ENCODE assay signal across 11 cellular contexts in the genomic region with DNA sequence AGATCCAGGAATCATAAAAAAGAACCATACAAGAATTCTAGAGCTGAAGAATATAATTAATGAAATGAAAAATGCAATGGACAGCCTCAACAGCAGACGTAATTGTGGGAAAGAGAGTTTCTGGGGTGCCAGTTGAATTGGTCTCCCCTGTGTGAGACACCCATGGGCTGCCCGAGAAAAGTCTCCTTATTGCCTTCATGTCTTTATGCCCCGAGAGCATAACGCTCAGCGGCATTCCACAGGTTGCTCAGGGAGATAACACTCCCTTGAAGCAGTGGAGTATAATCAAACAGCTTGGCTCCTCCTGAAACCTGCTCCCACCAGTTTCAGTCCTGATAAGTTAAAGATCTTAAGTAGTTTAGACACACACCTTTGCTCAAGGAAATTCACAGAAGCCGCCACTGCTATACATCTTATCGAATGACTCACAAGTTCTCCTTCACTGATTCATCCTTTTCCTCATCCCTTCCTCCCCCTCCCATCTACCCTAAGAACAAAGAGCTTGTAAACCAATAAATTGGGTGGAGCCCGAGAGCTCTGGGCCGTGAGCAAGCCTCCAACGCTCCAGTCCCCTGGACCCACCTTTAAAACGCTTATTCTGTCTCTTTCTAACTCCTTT. TPM values are rescaled to one million over a fixed set of nuclear protein-coding genes. Genes with fewer than 3 reads are reported as not detected.
DNase-seq lines count a peak whose midpoint lies in the region; ATAC-seq, FAIRE-seq and TF ChIP-seq lines count a peak whose summit lies in the region.
"Not testable (repeated sequence)": the region's sequence is repeated elsewhere in the genome, so short reads cannot be mapped to it uniquely, and the experiment has no call there.
"Had no signal": no experiment of that assay in that cellular context is flagged by ENCODE, and none has a peak within 500 bp of the region (broad histone marks: within the 10 kb centered on the region; RNA-seq: fewer than 3 reads in every experiment).

No MANE protein-coding gene starts in this region.

- H3K4me3 Mint-ChIP-seq in MCF 10A (ENCODE audit: unreplicated experiment); progenitor cell of endocrine pancreas (ENCODE audit: low read depth): not testable (repeated sequence)

- H3K79me2 ChIP-seq in HepG2 (ENCODE audit: insufficient read depth, low read length) = not testable (repeated sequence)

- not testable (repeated sequence) for H2AFZ ChIP-seq in HepG2 (ENCODE audit: low read length)

- POLR2A ChIA-PET in MCF 10A (lab: Yijun Ruan, JAX) = interaction anchor here (1.4 to 1.7 kb wide), 2 partner anchors 8 to 20 kb away, joined by 3 to 4 read pairs; no protein-coding TSS in a partner anchor
- POLR2A ChIA-PET in HepG2 (lab: Yijun Ruan, JAX) = not testable (repeated sequence)

- H3K4me1 Mint-ChIP-seq in MCF 10A (ENCODE audit: insufficient read depth, unreplicated experiment) = peaks cover 12% of the 10 kb centered on the region
- H3K4me1 Mint-ChIP-seq in progenitor cell of endocrine pancreas (ENCODE audit: low read depth) = not testable (repeated sequence)

- H3K27me3 ChIP-seq in esophagus squamous epithelium; HepG2 (ENCODE audit: control insufficient read depth in 1 of 2, insufficient read depth in 2 of 2, low read length in 2 of 2): not testable (repeated sequence)

- not testable (repeated sequence) for TF ChIP-seq POLR2A in esophagus squamous epithelium (IDR thresholded peaks at IDR 0.05); HepG2 (IDR thresholded peaks at IDR 0.05; ENCODE audit: insufficient read depth in 1 of 2, low read depth in 2 of 2, low read length in 2 of 2)

- in situ Hi-C loops in HepG2 (cut with HindIII; ENCODE audit: extremely low pct_ligation_motif_present, low pct_unique_long_range_greater_than_20kb) = not testable (repeated sequence)

- intact Hi-C loops in MCF 10A (cut with micrococcal nuclease); esophagus squamous epithelium (cut with DNase I); HepG2 (cut with micrococcal nuclease; ENCODE audit: unreplicated experiment): not testable (repeated sequence)

- WGBS in esophagus squamous epithelium, 2 donors = 51 to 55% methylated on average over 11 of the region's 11 CpGs
- 13% methylated on average over 11 of the region's 11 CpGs for WGBS in HepG2 (ENCODE audit: low lambda C conversion rate)

- not testable (repeated sequence) for H3K4me3 ChIP-seq in esophagus squamous epithelium; HepG2 (replicated peaks in 1 of 3; ENCODE audit: insufficient read depth in 1 of 3, low read depth in 2 of 3, low read length in 3 of 3)

- H3K27me3 Mint-ChIP-seq in MCF 10A (ENCODE audit: insufficient read depth, unreplicated experiment); progenitor cell of endocrine pancreas: not testable (repeated sequence)

- H3K27ac ChIP-seq in esophagus squamous epithelium = peak overlapping the region in 3 of 4 donors; percentile 33 to 62 (median 57)
- H3K27ac ChIP-seq in HepG2 (ENCODE audit: extremely low read length, insufficient read depth, low read length) = not testable (repeated sequence)

- DNase-seq in ELR (ENCODE audit: low read depth) (peak; percentile 78), M059J (ENCODE audit: low read depth) (peak; percentile 19), MCF 10A (ENCODE audit: unreplicated experiment) (peak; percentile 72)
- not testable (repeated sequence) for DNase-seq in esophagus squamous epithelium (lab: John Stamatoyannopoulos, UW); HepG2 (ENCODE audit: low spot score); progenitor cell of endocrine pancreas (ENCODE audit: low spot score, unreplicated experiment)

- H3K9me3 Mint-ChIP-seq in MCF 10A (ENCODE audit: unreplicated experiment) = peaks cover 15% of the 10 kb centered on the region
- H3K9me3 Mint-ChIP-seq in progenitor cell of endocrine pancreas (ENCODE audit: low read depth) = peaks cover 13% of the 10 kb centered on the region

- peak; percentile 43; the same call in 2 of the 3 replicates for ATAC-seq in SK-N-SH treated with all-trans-retinoic acid at 6 μM for 48 hours
- ATAC-seq in HepG2 = not testable (repeated sequence)

- not testable (repeated sequence) for BruUV-seq in MCF 10A (replicated peaks; lab: Mats Ljungman, UMichigan); HepG2 (replicated peaks; lab: Mats Ljungman, UMichigan)

- H3K36me3 ChIP-seq in esophagus squamous epithelium; HepG2 (replicated peaks in 1 of 2; ENCODE audit: control insufficient read depth in 1 of 2, insufficient read depth in 2 of 2, low read length in 2 of 2): not testable (repeated sequence)

- not testable (repeated sequence) for H3K36me3 Mint-ChIP-seq in MCF 10A (ENCODE audit: insufficient read depth, unreplicated experiment); progenitor cell of endocrine pancreas (ENCODE audit: insufficient read depth)

- CTCF ChIA-PET in MCF 10A (lab: Yijun Ruan, JAX) = interaction anchor here (0.6 to 1.2 kb wide), 2 partner anchors 53 to 90 kb away, joined by 3 read pairs; no protein-coding TSS in a partner anchor
- CTCF ChIA-PET in HepG2 (lab: Yijun Ruan, JAX; ENCODE audit: low intra/inter-chr PET ratio, low total read pairs) = not testable (repeated sequence)

- not testable (repeated sequence) for TF ChIP-seq RAD21 in HepG2 (CRISPR knock-in tag; IDR thresholded peaks at IDR 0.05)

- FAIRE-seq in HepG2 (lab: Jason Lieb, UNC) = not testable (repeated sequence)

- H3K27ac Mint-ChIP-seq in MCF 10A (ENCODE audit: low read depth, unreplicated experiment) = not testable (repeated sequence)
- peak overlapping the region; percentile 34 for H3K27ac Mint-ChIP-seq in progenitor cell of endocrine pancreas

- not testable (repeated sequence) for TF ChIP-seq CTCF in MCF 10A (IDR thresholded peaks at IDR 0.05; ENCODE audit: unreplicated experiment); esophagus squamous epithelium (IDR thresholded peaks at IDR 0.05); HepG2 (CRISPR knock-in tag; IDR thresholded peaks at IDR 0.05); progenitor cell of endocrine pancreas (IDR thresholded peaks at IDR 0.05; ENCODE audit: unreplicated experiment)

- H3K4me1 ChIP-seq in esophagus squamous epithelium = peaks cover 0 to 30% (median 0%) of the 10 kb centered on the region in 3 donors
- not testable (repeated sequence) for H3K4me1 ChIP-seq in HepG2 (ENCODE audit: insufficient read depth, low read length)

- H4K20me1 ChIP-seq in HepG2 (ENCODE audit: insufficient read depth, low read length) = not testable (repeated sequence)

- H3K9ac ChIP-seq in HepG2 (ENCODE audit: insufficient read depth, low read depth, low read length) = not testable (repeated sequence)

- TF ChIP-seq EP300 in HepG2 (IDR thresholded peaks at IDR 0.05; ENCODE audit: low read depth in 2 of 2, low read length in 2 of 2); HepG2 (CRISPR knock-in tag; IDR thresholded peaks at IDR 0.05; ENCODE audit: borderline replicate concordance): not testable (repeated sequence)

- H3K9me3 ChIP-seq in esophagus squamous epithelium; HepG2 (ENCODE audit: low read length): not testable (repeated sequence)

- not testable (repeated sequence) for H3K4me2 ChIP-seq in HepG2 (ENCODE audit: low read depth, low read length)

RNA-seq across cellular contexts. Expression of a gene that starts 5.5 kb away (rescaled TPM):
- total RNA-seq in M059J (2014; rRNA removed; shearing (Covaris generic)) = not detected in 2 replicates
- not detected in 2 replicates for total RNA-seq in MCF 10A (2022)
- under 1 TPM in 1 of 4 donors, not detected in 3; 0.70 TPM for total RNA-seq in esophagus squamous epithelium
- not detected in 2 replicates for total RNA-seq in HepG2 (2016; rRNA removed; fragmentation: Illumina TruSeq; extraction: Trizol)
- not detected in 2 replicates for total RNA-seq in HepG2 (2016; cell fraction: cytosol; rRNA removed; fragmentation: Illumina TruSeq; extraction: Trizol; ENCODE audit: low read depth)
- total RNA-seq in HepG2 (2016; cell fraction: insoluble cytoplasmic fraction; rRNA removed; fragmentation: Illumina TruSeq; extraction: Trizol) = not detected in 2 replicates
- total RNA-seq in HepG2 (2016; cell fraction: membrane; rRNA removed; fragmentation: Illumina TruSeq; extraction: Trizol) = not detected in 2 replicates
- not detected in 2 replicates for total RNA-seq in HepG2 (2016; cell fraction: nucleus; rRNA removed; fragmentation: Illumina TruSeq; extraction: Trizol)
- not detected in 2 replicates for polyA plus RNA-seq in HepG2 (2011; rRNA removed)
- not detected in 2 replicates for polyA plus RNA-seq in HepG2 (2011; cell fraction: cytosol; rRNA removed)
- polyA plus RNA-seq in HepG2 (2011; cell fraction: nucleus; rRNA removed) = not detected in 2 replicates
- polyA plus RNA-seq in HepG2 (2012) = not detected in 2 replicates
- not detected in 2 replicates for polyA plus RNA-seq in HepG2 (2016; cell fraction: cytosol; fragmentation: Illumina TruSeq; extraction: Trizol; ENCODE audit: low read depth)
- not detected in 2 replicates for polyA plus RNA-seq in HepG2 (2016; cell fraction: insoluble cytoplasmic fraction; fragmentation: Illumina TruSeq; extraction: Trizol; ENCODE audit: low read depth)
- not detected in 2 replicates for polyA plus RNA-seq in HepG2 (2016; cell fraction: membrane; fragmentation: Illumina TruSeq; extraction: Trizol; ENCODE audit: low read depth)
- not detected in 2 replicates for polyA plus RNA-seq in HepG2 (2016; cell fraction: nucleus; fragmentation: Illumina TruSeq; extraction: Trizol; ENCODE audit: insufficient read depth, low read depth)
- not detected in 2 replicates for polyA minus RNA-seq in HepG2 (2011; rRNA and poly(A)+ RNA removed; ENCODE audit: low replicate concordance)
- polyA minus RNA-seq in HepG2 (2011; cell fraction: cytosol; rRNA and poly(A)+ RNA removed) = not detected in 2 replicates
- not detected in 2 replicates for polyA minus RNA-seq in HepG2 (2011; cell fraction: nucleus; rRNA and poly(A)+ RNA removed)
- total RNA-seq in progenitor cell of endocrine pancreas = not detected in 2 replicates
- total RNA-seq: CD8-positive, alpha-beta T cell; H1; NCI-H460 had no signal
- polyA plus RNA-seq: BJ had no signal

RNA-seq across cellular contexts. Expression of a gene that starts 28.9 kb away (rescaled TPM):
- total RNA-seq in M059J (2014; rRNA removed; shearing (Covaris generic)) = not detected in 2 replicates
- total RNA-seq in MCF 10A (2022) (not detected in 2 replicates), esophagus squamous epithelium (not detected), HepG2 (2016; rRNA removed; fragmentation: Illumina TruSeq; extraction: Trizol) (not detected in 2 replicates), progenitor cell of endocrine pancreas (not detected in 2 replicates)
- not detected in 2 replicates for total RNA-seq in HepG2 (2016; cell fraction: cytosol; rRNA removed; fragmentation: Illumina TruSeq; extraction: Trizol; ENCODE audit: low read depth)
- total RNA-seq in HepG2 (2016; cell fraction: insoluble cytoplasmic fraction; rRNA removed; fragmentation: Illumina TruSeq; extraction: Trizol) = not detected in 2 replicates
- total RNA-seq in HepG2 (2016; cell fraction: membrane; rRNA removed; fragmentation: Illumina TruSeq; extraction: Trizol) = not detected in 2 replicates
- total RNA-seq in HepG2 (2016; cell fraction: nucleus; rRNA removed; fragmentation: Illumina TruSeq; extraction: Trizol) = not detected in 2 replicates
- polyA plus RNA-seq in HepG2 (2011; rRNA removed) = not detected in 2 replicates
- polyA plus RNA-seq in HepG2 (2011; cell fraction: cytosol; rRNA removed) = not detected in 2 replicates
- polyA plus RNA-seq in HepG2 (2011; cell fraction: nucleus; rRNA removed) = not detected in 2 replicates
- not detected in 2 replicates for polyA plus RNA-seq in HepG2 (2012)
- polyA plus RNA-seq in HepG2 (2016; cell fraction: cytosol; fragmentation: Illumina TruSeq; extraction: Trizol; ENCODE audit: low read depth) = not detected in 2 replicates
- not detected in 2 replicates for polyA plus RNA-seq in HepG2 (2016; cell fraction: insoluble cytoplasmic fraction; fragmentation: Illumina TruSeq; extraction: Trizol; ENCODE audit: low read depth)
- polyA plus RNA-seq in HepG2 (2016; cell fraction: membrane; fragmentation: Illumina TruSeq; extraction: Trizol; ENCODE audit: low read depth) = not detected in 2 replicates
- not detected in 2 replicates for polyA plus RNA-seq in HepG2 (2016; cell fraction: nucleus; fragmentation: Illumina TruSeq; extraction: Trizol; ENCODE audit: insufficient read depth, low read depth)
- not detected in 2 replicates for polyA minus RNA-seq in HepG2 (2011; rRNA and poly(A)+ RNA removed; ENCODE audit: low replicate concordance)
- not detected in 2 replicates for polyA minus RNA-seq in HepG2 (2011; cell fraction: cytosol; rRNA and poly(A)+ RNA removed)
- not detected in 2 replicates for polyA minus RNA-seq in HepG2 (2011; cell fraction: nucleus; rRNA and poly(A)+ RNA removed)
- total RNA-seq: CD8-positive, alpha-beta T cell; NCI-H460 had no signal
- polyA plus RNA-seq: BJ had no signal
